Comparison of ENCODE assay signal across 16 cellular contexts in the genomic region with DNA sequence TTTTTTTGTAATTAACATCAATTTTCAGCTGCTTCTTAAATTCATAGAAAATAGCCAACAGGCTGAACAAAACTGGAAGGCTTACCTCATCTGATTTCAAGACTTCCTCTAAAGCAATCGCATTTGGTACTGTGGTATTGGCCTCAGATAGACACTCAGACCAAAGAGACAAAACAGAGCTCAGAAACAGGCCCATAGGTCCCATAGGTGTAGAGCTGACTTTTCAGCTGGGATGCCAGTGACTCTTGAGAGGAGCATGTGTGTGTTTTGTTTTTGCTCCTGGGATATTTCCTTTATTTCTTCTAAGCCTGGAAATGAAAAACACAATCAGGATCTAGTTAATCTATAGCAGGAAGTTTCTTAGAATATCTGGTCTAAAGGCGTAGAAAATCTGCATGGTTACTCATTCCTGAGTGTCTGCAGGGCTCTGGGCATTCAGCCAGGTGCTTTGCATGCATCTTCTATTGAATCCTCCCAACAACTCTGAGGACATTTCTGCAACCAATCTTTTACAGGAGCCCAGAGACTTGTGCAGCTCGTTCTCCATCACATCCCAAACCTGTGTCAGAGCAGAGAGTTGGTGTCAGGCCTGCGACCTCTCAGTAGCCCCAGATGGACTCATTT.
A peak's percentile ranks its signal among the peaks of the same experiment; 100 is the strongest.
DNase-seq lines count a peak whose midpoint lies in the region; ATAC-seq, FAIRE-seq and TF ChIP-seq lines count a peak whose summit lies in the region.
"Had no signal": no experiment of that assay in that cellular context is flagged by ENCODE, and none has a peak within 500 bp of the region (broad histone marks: within the 10 kb centered on the region; RNA-seq: fewer than 3 reads in every experiment).

No MANE protein-coding gene starts in this region.

- H3K79me2 ChIP-seq in HepG2 (ENCODE audit: insufficient read depth, low read length) = no peaks in the 10 kb centered on the region

- H3K4me1 ChIP-seq in HepG2 (ENCODE audit: insufficient read depth, low read length) (peaks cover 20% of the 10 kb centered on the region), pancreas (no peaks in the 10 kb centered on the region)
- H3K4me1 ChIP-seq: Caco-2 had no signal

- DNase-seq in DMS79 (lab: John Stamatoyannopoulos, UW) (peak; percentile 3), LHCN-M2 (ENCODE audit: low read depth) (peak; percentile 48), choroid plexus epithelial cell (ENCODE audit: low read depth) (peak; percentile 85), HepG2 (ENCODE audit: low spot score) (no peak), pancreas (no peak)
- no peak for DNase-seq in activated naive CD4-positive, alpha-beta T cell treated with anti-CD3 and anti-CD28 coated beads for 36 hours
- DNase-seq: activated gamma-delta T cell; Caco-2; KG1; NCI-H226; stimulated activated CD4-positive, alpha-beta T cell treated with anti-CD3 and anti-CD28 coated beads, Interleukin-4, amount 100 ng/mL, for 4 hours had no signal

- BruUV-seq in HepG2 (replicated peaks; lab: Mats Ljungman, UMichigan) = no TSS peak

- H3K36me3 ChIP-seq in HepG2 (replicated peaks in 1 of 2; ENCODE audit: control insufficient read depth in 1 of 2, insufficient read depth in 2 of 2, low read length in 2 of 2) = no peaks in the 10 kb centered on the region
- H3K36me3 ChIP-seq in pancreas = no peaks in the 10 kb centered on the region
- H3K36me3 ChIP-seq: SJSA1 had no signal

- H3K4me3 ChIP-seq in choroid plexus epithelial cell (ENCODE audit: low read depth, low read length) = no peak overlapping the region
- no peak overlapping the region for H3K4me3 ChIP-seq in HepG2 (replicated peaks in 1 of 3; ENCODE audit: insufficient read depth in 1 of 3, low read depth in 2 of 3, low read length in 3 of 3)
- no peak overlapping the region for H3K4me3 ChIP-seq in pancreas
- H3K4me3 ChIP-seq: SJSA1 had no signal

- peaks cover 9% of the 10 kb centered on the region for H3K27me3 Mint-ChIP-seq in activated naive CD4-positive, alpha-beta T cell treated with anti-CD3 and anti-CD28 coated beads for 36 hours (ENCODE audit: low read depth)

- peaks cover 1% of the 10 kb centered on the region for H3K9me3 Mint-ChIP-seq in activated naive CD4-positive, alpha-beta T cell treated with anti-CD3 and anti-CD28 coated beads for 36 hours

- TF ChIP-seq CTCF in choroid plexus epithelial cell (conservative IDR thresholded peaks at IDR 0.05; ENCODE audit: low read depth, low read length) (no peak), HepG2 (CRISPR knock-in tag; IDR thresholded peaks at IDR 0.05) (no peak), pancreas (IDR thresholded peaks at IDR 0.05) (no peak)

- H3K27ac ChIP-seq in HepG2 (ENCODE audit: extremely low read length, insufficient read depth, low read length) (no peak overlapping the region), pancreas (peak overlapping the region in 1 of 4 donors; percentile 8)
- H3K27ac ChIP-seq: SJSA1 had no signal

- H3K4me1 Mint-ChIP-seq in activated naive CD4-positive, alpha-beta T cell treated with anti-CD3 and anti-CD28 coated beads for 36 hours (ENCODE audit: low read depth) = no peaks in the 10 kb centered on the region

- FAIRE-seq in HepG2 (lab: Jason Lieb, UNC) (no peak), pancreas (lab: Jason Lieb, UNC) (no peak)

- in situ Hi-C loops in HepG2 (cut with HindIII; ENCODE audit: extremely low pct_ligation_motif_present, low pct_unique_long_range_greater_than_20kb) = no loop called here

- no peak overlapping the region for H3K4me2 ChIP-seq in HepG2 (ENCODE audit: low read depth, low read length)

- TF ChIP-seq POLR2A in HepG2 (IDR thresholded peaks at IDR 0.05; ENCODE audit: insufficient read depth in 1 of 2, low read depth in 2 of 2, low read length in 2 of 2) = no peak

- H2AFZ ChIP-seq in HepG2 (ENCODE audit: low read length) = no peak overlapping the region

- H3K36me3 Mint-ChIP-seq in activated naive CD4-positive, alpha-beta T cell treated with anti-CD3 and anti-CD28 coated beads for 36 hours (ENCODE audit: low read depth) = no peaks in the 10 kb centered on the region

- intact Hi-C loops in HepG2 (cut with micrococcal nuclease; ENCODE audit: unreplicated experiment) = no loop called here
- intact Hi-C loops in pancreas (cut with DNase I) = no loop called here
- intact Hi-C loops in activated naive CD4-positive, alpha-beta T cell treated with anti-CD3 and anti-CD28 coated beads for 36 hours (cut with micrococcal nuclease) = no loop called here

- no peak overlapping the region for H3K27ac Mint-ChIP-seq in activated naive CD4-positive, alpha-beta T cell treated with anti-CD3 and anti-CD28 coated beads for 36 hours

- H4K20me1 ChIP-seq in HepG2 (ENCODE audit: insufficient read depth, low read length) = no peaks in the 10 kb centered on the region

- TF ChIP-seq RAD21 in HepG2 (CRISPR knock-in tag; IDR thresholded peaks at IDR 0.05) = no peak

- H3K27me3 ChIP-seq in HepG2 (ENCODE audit: control insufficient read depth in 1 of 2, insufficient read depth in 2 of 2, low read length in 2 of 2) (peaks cover 0 to 15% of the 10 kb centered on the region in 2 experiments; a peak in 3 of 5 replicates), pancreas (no peaks in the 10 kb centered on the region)

- H3K9me3 ChIP-seq in HepG2 (ENCODE audit: low read length) (no peaks in the 10 kb centered on the region; the same call in 1 of the 2 replicates), pancreas (no peaks in the 10 kb centered on the region)
- H3K9me3 ChIP-seq: Caco-2, SJSA1 had no signal

- ATAC-seq in HepG2 (0 out of 3 replicates have a peak, but pooled peaks have one; percentile 20), pancreas (no peak), GM18861 (IDR thresholded peaks at IDR 0.05; ENCODE audit: unreplicated experiment) (no peak), GM18858 (IDR thresholded peaks at IDR 0.05; ENCODE audit: unreplicated experiment) (no peak)
- ATAC-seq: activated CD4-positive, CD25-positive, alpha-beta regulatory T cell treated with anti-CD3 and anti-CD28 coated beads, Interleukin-2, amount 50 U/mL, for 24 hours had no signal

- H3K9ac ChIP-seq in HepG2 (ENCODE audit: insufficient read depth, low read depth, low read length) = no peak overlapping the region

- CTCF ChIA-PET in HepG2 (lab: Yijun Ruan, JAX; ENCODE audit: low intra/inter-chr PET ratio, low total read pairs) = no interaction called here
- CTCF ChIA-PET in activated naive CD4-positive, alpha-beta T cell treated with anti-CD3 and anti-CD28 coated beads for 36 hours (lab: Charles Lee) = no interaction called here

- no peak overlapping the region for H3K4me3 Mint-ChIP-seq in activated naive CD4-positive, alpha-beta T cell treated with anti-CD3 and anti-CD28 coated beads for 36 hours
- H3K4me3 Mint-ChIP-seq: neural crest cell had no signal

- POLR2A ChIA-PET in HepG2 (lab: Yijun Ruan, JAX) = no interaction called here

- WGBS in HepG2 (ENCODE audit: low lambda C conversion rate) = 44% methylated on average over 4 of the region's 4 CpGs
- 70 to 73% methylated on average over 4 of the region's 4 CpGs for WGBS in pancreas, 2 donors

- TF ChIP-seq EP300 in HepG2 (IDR thresholded peaks at IDR 0.05; ENCODE audit: low read depth in 2 of 2, low read length in 2 of 2) (no peak), HepG2 (CRISPR knock-in tag; IDR thresholded peaks at IDR 0.05; ENCODE audit: borderline replicate concordance) (no peak)

TF ChIP-seq in HepG2, 621 proteins besides CTCF, POLR2A, EP300 and RAD21:
- TF ChIP-seq MYNN (CRISPR knock-in tag; IDR thresholded peaks at IDR 0.05; ENCODE audit: low read depth) (no peak), ATF7 (IDR thresholded peaks at IDR 0.05) (no peak), ATF7 (CRISPR knock-in tag; IDR thresholded peaks at IDR 0.05) (no peak), ZMYM3 (CRISPR knock-in tag; IDR thresholded peaks at IDR 0.05) (no peak), ZNF567 (CRISPR knock-in tag; IDR thresholded peaks at IDR 0.05; ENCODE audit: borderline replicate concordance) (no peak), PRMT3 (CRISPR knock-in tag; IDR thresholded peaks at IDR 0.05; ENCODE audit: borderline replicate concordance, low read depth) (no peak), STAT5B (CRISPR knock-in tag; IDR thresholded peaks at IDR 0.05) (no peak), ZSCAN9 (CRISPR knock-in tag; IDR thresholded peaks at IDR 0.05; ENCODE audit: borderline replicate concordance) (no peak)
TF ChIP-seq in HepG2: peak in this region for 0.

Comparison
In these comparisons a context has a peak if more than half of its experiments do, and no peak if none do; other contexts are left out.
1. DNase-seq: peak in DMS79 (single experiment), LHCN-M2 (single experiment) and choroid plexus epithelial cell (single experiment); none in HepG2 (single experiment), pancreas (0 of 6) and activated naive CD4-positive, alpha-beta T cell treated with anti-CD3 and anti-CD28 coated beads for 36 hours (single experiment).